In genomic region chr11:65492387-65492636, GRCh38 we compare ENCODE assay signal across 9 cellular contexts. TPM values are rescaled to one million over a fixed set of nuclear protein-coding genes. Genes with fewer than 3 reads are reported as not detected.
DNase-seq lines count a peak whose midpoint lies in the region; ATAC-seq and TF ChIP-seq lines count a peak whose summit lies in the region.
"Had no signal": no experiment of that assay in that cellular context is flagged by ENCODE, and none has a peak within 500 bp of the region (broad histone marks: within the 10 kb centered on the region; RNA-seq: fewer than 3 reads in every experiment).

No MANE protein-coding gene starts in this region.

- H2AFZ ChIP-seq in PC-3 (ENCODE audit: low read length), result no peak overlapping the region

- no peaks in the 10 kb centered on the region for H3K36me3 ChIP-seq in PC-3 (ENCODE audit: low read depth, low read length)
- no peaks in the 10 kb centered on the region for H3K36me3 ChIP-seq in prostate gland

- peak overlapping the region; percentile 67 for H3K9ac ChIP-seq in PC-3 (ENCODE audit: low read length)

- DNase-seq in PC-3 (no peak), epithelial cell of prostate (ENCODE audit: low read depth, low spot score) (no peak), prostate gland (ENCODE audit: low spot score) (no peak), HCEC 1CT (no peak), NCI-H748 treated with DMSO at 0.1 percent for 48 hours (lab: John Stamatoyannopoulos, UW) (no peak), RPMI8226 (no peak), DMS79 (lab: John Stamatoyannopoulos, UW) (no peak)
- DNase-seq: immature natural killer cell had no signal

- peak overlapping the region; percentile 94 for H3K27ac ChIP-seq in C4-2B
- peak overlapping the region; percentile 87 for H3K27ac ChIP-seq in PC-3 (ENCODE audit: low read length)
- H3K27ac ChIP-seq in epithelial cell of prostate, result peak overlapping the region; percentile 100
- peak overlapping the region; percentile 98 to 100 for H3K27ac ChIP-seq in prostate gland

- no peaks in the 10 kb centered on the region for H3K9me2 ChIP-seq in PC-3 (replicated peaks; ENCODE audit: low read length)

- TF ChIP-seq POLR2A in prostate gland (IDR thresholded peaks at IDR 0.05), result no peak

- no peaks in the 10 kb centered on the region for H4K20me1 ChIP-seq in PC-3 (ENCODE audit: low read length)

- CTCF ChIA-PET in PC-3 (lab: Charles Lee), result interaction anchor here (1.0 kb wide), 1 partner anchor 14 kb away, joined by 5 read pairs; no protein-coding TSS in a partner anchor

- H3K4me2 ChIP-seq in PC-3 (ENCODE audit: low read length), result peak overlapping the region; percentile 36

- H3K27me3 ChIP-seq in PC-3 (ENCODE audit: low read length) (no peaks in the 10 kb centered on the region), prostate gland (replicated peaks; ENCODE audit: insufficient read depth) (no peaks in the 10 kb centered on the region)

- ATAC-seq in PC-3, result no peak

- no TSS peak for BruUV-seq in PC-3 (replicated peaks; lab: Mats Ljungman, UMichigan)

- TF ChIP-seq CTCF in C4-2B (conservative IDR thresholded peaks at IDR 0.05), result no peak
- no peak for TF ChIP-seq CTCF in PC-3 (conservative IDR thresholded peaks at IDR 0.05; ENCODE audit: low read depth, low read length)
- no peak for TF ChIP-seq CTCF in prostate gland (IDR thresholded peaks at IDR 0.05)

- POLR2A ChIA-PET in PC-3 (lab: Charles Lee; ENCODE audit: unreplicated experiment), result interaction anchor here (0.6 to 2.7 kb wide), 5 partner anchors 14 to 70 kb away, joined by 8 to 21 read pairs (median 10); partner anchors contain the start of gene NEAT1

- H3K9me3 ChIP-seq in PC-3 (ENCODE audit: low read length) (no peaks in the 10 kb centered on the region), prostate gland (no peaks in the 10 kb centered on the region)

- 40% methylated on average over 4 of the region's 4 CpGs for WGBS in prostate gland

- peaks cover 70% of the 10 kb centered on the region for H3K4me1 ChIP-seq in PC-3 (ENCODE audit: insufficient read depth, low read length)
- peaks cover 62% of the 10 kb centered on the region for H3K4me1 ChIP-seq in prostate gland (replicated peaks)

- H3K79me2 ChIP-seq in PC-3 (ENCODE audit: low read length), result peaks cover 15% of the 10 kb centered on the region

- intact Hi-C loops in PC-3 (cut with micrococcal nuclease) (no loop called here), prostate gland (cut with DNase I) (loop anchor here (2.0 kb wide), 1 partner anchor 16 kb away; no protein-coding TSS in a partner anchor)

- H3F3A ChIP-seq in PC-3 (ENCODE audit: low read length, unreplicated experiment), result no peaks in the 10 kb centered on the region

- H3K4me3 ChIP-seq in PC-3 (ENCODE audit: low read length) (no peak overlapping the region), prostate gland (no peak overlapping the region)

RNA-seq across cellular contexts. Expression of gene MALAT1, which starts 6.5 kb away (rescaled TPM):
- total RNA-seq in PC-3 (2014; rRNA removed) (1,345 and 2,062 TPM in 2 replicates), prostate gland (1,000 to 10,000 TPM; 5,964 to 9,097 TPM)

RNA-seq across cellular contexts. Expression of gene SCYL1, which starts 32.6 kb away (rescaled TPM):
- total RNA-seq in PC-3 (2014; rRNA removed) (201 and 262 TPM in 2 replicates), prostate gland (100 to 1,000 TPM; 125 to 177 TPM)
